27 cellular contexts compared by ENCODE assay signal in the genomic region with DNA sequence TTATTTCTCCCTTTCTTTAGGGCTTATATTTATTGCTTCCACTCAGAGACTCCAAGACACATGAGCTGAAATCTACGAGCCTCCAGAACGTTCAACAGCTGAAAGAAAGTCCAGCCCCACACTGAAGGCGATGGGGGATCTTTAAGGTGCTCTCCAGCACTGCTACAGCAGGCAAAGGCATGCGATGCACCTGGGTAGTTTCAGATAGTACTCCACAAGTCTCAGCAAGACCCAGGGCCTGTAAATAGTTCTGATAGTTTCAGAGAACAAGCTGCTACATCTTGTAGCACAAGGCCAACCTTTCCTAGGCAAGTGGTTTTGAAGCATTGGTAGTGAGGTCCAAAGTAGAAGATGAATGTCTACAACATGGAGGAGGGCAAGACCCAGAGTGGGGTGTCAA. TPM values are rescaled to one million over a fixed set of nuclear protein-coding genes. Genes with fewer than 3 reads are reported as not detected.
"Had no signal": no experiment of that assay in that cellular context is flagged by ENCODE, and none has a peak within 500 bp of the region (broad histone marks: within the 10 kb centered on the region; RNA-seq: fewer than 3 reads in every experiment).

No MANE protein-coding gene starts in this region.

- H3K4me3 ChIP-seq: ascending aorta, body of pancreas, SJCRH30 had no signal

- DNase-seq: activated CD4-positive, alpha-beta memory T cell treated with anti-CD3 and anti-CD28 coated beads for 36 hours; activated CD4-positive, alpha-beta T cell treated with anti-CD3 and anti-CD28 coated beads, Interleukin-2, amount 10 ng/mL, durations not matched to agents 7 days and 5 days; activated CD4-positive, CD25-positive, alpha-beta regulatory T cell; activated CD8-positive, alpha-beta memory T cell treated with anti-CD3 and anti-CD28 coated beads for 24 hours; activated effector memory CD4-positive, alpha-beta T cell treated with anti-CD3 and anti-CD28 coated beads, Interleukin-2, amount 50 U/mL, for 16 hours; activated naive CD4-positive, alpha-beta T cell treated with Interleukin-2 at 50 U/mL for 16 hours; activated naive CD8-positive, alpha-beta T cell treated with anti-CD3 and anti-CD28 coated beads, Interleukin-2, amount 50 U/mL, for 24 hours; activated T-cell treated with anti-CD3 and anti-CD28 coated beads, Interleukin-2, amount 50 U/mL, for 4 hours; amniotic stem cell; body of pancreas; MM.1S; NCI-H1105; NCI-H1436; NCI-H1694 treated with DMSO at 0.1 percent for 48 hours; NCI-H2081; NCI-H510A treated with DMSO at 0.1 percent for 48 hours; NCI-H69; Right ventricle myocardium superior; SJCRH30; SK-N-SH; T-helper 1 cell had no signal

- H3K36me3 ChIP-seq: ascending aorta, SJCRH30 had no signal

- H3K4me2 ChIP-seq: SK-N-SH had no signal

- H3K27me3 Mint-ChIP-seq: activated CD4-positive, alpha-beta memory T cell treated with anti-CD3 and anti-CD28 coated beads for 36 hours; activated CD4-positive, alpha-beta T cell treated with anti-CD3 and anti-CD28 coated beads, Interleukin-2, amount 10 ng/mL, durations not matched to agents 7 days and 5 days; activated naive CD8-positive, alpha-beta T cell treated with anti-CD3 and anti-CD28 coated beads, Interleukin-2, amount 50 U/mL, for 24 hours; central memory CD8-positive, alpha-beta T cell had no signal

- H3K4me1 Mint-ChIP-seq: activated CD4-positive, alpha-beta T cell treated with anti-CD3 and anti-CD28 coated beads, Interleukin-2, amount 10 ng/mL, durations not matched to agents 7 days and 5 days; activated naive CD8-positive, alpha-beta T cell treated with anti-CD3 and anti-CD28 coated beads, Interleukin-2, amount 50 U/mL, for 24 hours; central memory CD8-positive, alpha-beta T cell had no signal

- H3K4me1 ChIP-seq: ascending aorta, body of pancreas, SJCRH30 had no signal

- H3K27ac ChIP-seq: ascending aorta, body of pancreas, SJCRH30, VCaP had no signal

- H3K9ac ChIP-seq: SK-N-SH had no signal

- H3K4me3 Mint-ChIP-seq: activated CD4-positive, alpha-beta memory T cell treated with anti-CD3 and anti-CD28 coated beads for 36 hours; activated CD4-positive, alpha-beta T cell treated with anti-CD3 and anti-CD28 coated beads, Interleukin-2, amount 10 ng/mL, durations not matched to agents 7 days and 5 days; activated naive CD8-positive, alpha-beta T cell treated with anti-CD3 and anti-CD28 coated beads, Interleukin-2, amount 50 U/mL, for 24 hours; activated T-cell treated with anti-CD3 and anti-CD28 coated beads, Interleukin-2, amount 50 U/mL, for 4 hours; central memory CD8-positive, alpha-beta T cell had no signal

- H3K27me3 ChIP-seq: ascending aorta, body of pancreas, SJCRH30 had no signal

- H3K9me3 Mint-ChIP-seq: activated CD4-positive, alpha-beta T cell treated with anti-CD3 and anti-CD28 coated beads, Interleukin-2, amount 10 ng/mL, durations not matched to agents 7 days and 5 days; activated naive CD4-positive, alpha-beta T cell treated with anti-CD3 and anti-CD28 coated beads, Interleukin-2, amount 50 U/mL, for 72 hours; activated naive CD8-positive, alpha-beta T cell treated with anti-CD3 and anti-CD28 coated beads, Interleukin-2, amount 50 U/mL, for 24 hours; activated T-cell treated with anti-CD3 and anti-CD28 coated beads, Interleukin-2, amount 50 U/mL, for 4 hours; central memory CD8-positive, alpha-beta T cell had no signal

- ATAC-seq: activated naive CD4-positive, alpha-beta T cell treated with anti-CD3 and anti-CD28 coated beads, Interleukin-2, amount 50 U/mL, for 72 hours; activated naive CD8-positive, alpha-beta T cell treated with anti-CD3 and anti-CD28 coated beads, Interleukin-2, amount 50 U/mL, for 24 hours; activated T-cell treated with anti-CD3 and anti-CD28 coated beads, Interleukin-2, amount 50 U/mL, for 4 hours; body of pancreas had no signal

- H3K9me3 ChIP-seq: ascending aorta, body of pancreas, SJCRH30, SK-N-SH had no signal

- H3K27ac Mint-ChIP-seq: activated CD4-positive, alpha-beta memory T cell treated with anti-CD3 and anti-CD28 coated beads for 36 hours; activated CD4-positive, alpha-beta T cell treated with anti-CD3 and anti-CD28 coated beads, Interleukin-2, amount 10 ng/mL, durations not matched to agents 7 days and 5 days; activated naive CD4-positive, alpha-beta T cell treated with anti-CD3 and anti-CD28 coated beads, Interleukin-2, amount 50 U/mL, for 72 hours; activated naive CD8-positive, alpha-beta T cell treated with anti-CD3 and anti-CD28 coated beads, Interleukin-2, amount 50 U/mL, for 24 hours had no signal

- H3K36me3 Mint-ChIP-seq: activated CD4-positive, alpha-beta memory T cell treated with anti-CD3 and anti-CD28 coated beads for 36 hours; activated naive CD4-positive, alpha-beta T cell treated with anti-CD3 and anti-CD28 coated beads, Interleukin-2, amount 50 U/mL, for 72 hours had no signal

RNA-seq across cellular contexts. Expression of a gene that starts 2.2 kb away (rescaled TPM):
- total RNA-seq: activated CD4-positive, alpha-beta memory T cell treated with anti-CD3 and anti-CD28 coated beads for 36 hours; activated CD4-positive, alpha-beta T cell treated with anti-CD3 and anti-CD28 coated beads, Interleukin-2, amount 10 ng/mL, durations not matched to agents 7 days and 5 days; activated naive CD4-positive, alpha-beta T cell treated with anti-CD3 and anti-CD28 coated beads, Interleukin-2, amount 50 U/mL, for 72 hours; activated T-cell treated with anti-CD3 and anti-CD28 coated beads, Interleukin-2, amount 50 U/mL, for 4 hours; ascending aorta; body of pancreas; Right ventricle myocardium superior; RPMI7951; SJCRH30; T-helper 2 cell treated with Interferon-gamma antibody and Interleukin-4, amounts not matched to agents 100 ng/mL and 5 ng/mL, for 36 hours had no signal
- polyA plus RNA-seq: SK-N-SH had no signal
